Comparison of ENCODE assay signal across 2 cellular contexts in genomic region chr10:36636879-36637278, GRCh38.
TF ChIP-seq lines count a peak whose summit lies in the region.

No MANE protein-coding gene starts in this region.

TF ChIP-seq in SK-N-SH, 30 proteins besides CTCF, POLR2A, EP300 and RAD21 (continued from another document):
- TF ChIP-seq FOSL2 (IDR thresholded peaks at IDR 0.05; ENCODE audit: borderline replicate concordance, low read depth) (no peak), MEF2A (IDR thresholded peaks at IDR 0.05; ENCODE audit: borderline replicate concordance, low read depth) (no peak), USF2 (IDR thresholded peaks at IDR 0.05; ENCODE audit: borderline replicate concordance, low read depth, low read length) (no peak), RXRA (IDR thresholded peaks at IDR 0.05; ENCODE audit: borderline replicate concordance, low read depth) (no peak)

TF ChIP-seq in IMR-90, 13 proteins besides CTCF, POLR2A, EP300 and RAD21 (continued from another document):
- TF ChIP-seq USF2 (IDR thresholded peaks at IDR 0.05; ENCODE audit: low read depth, low read length) (no peak), CHD1 (IDR thresholded peaks at IDR 0.05; ENCODE audit: low read depth, low read length) (no peak), MXI1 (IDR thresholded peaks at IDR 0.05; ENCODE audit: borderline replicate concordance, low read depth, low read length) (no peak)
